Comparison of ENCODE assay signal across 22 cellular contexts in the genomic region with DNA sequence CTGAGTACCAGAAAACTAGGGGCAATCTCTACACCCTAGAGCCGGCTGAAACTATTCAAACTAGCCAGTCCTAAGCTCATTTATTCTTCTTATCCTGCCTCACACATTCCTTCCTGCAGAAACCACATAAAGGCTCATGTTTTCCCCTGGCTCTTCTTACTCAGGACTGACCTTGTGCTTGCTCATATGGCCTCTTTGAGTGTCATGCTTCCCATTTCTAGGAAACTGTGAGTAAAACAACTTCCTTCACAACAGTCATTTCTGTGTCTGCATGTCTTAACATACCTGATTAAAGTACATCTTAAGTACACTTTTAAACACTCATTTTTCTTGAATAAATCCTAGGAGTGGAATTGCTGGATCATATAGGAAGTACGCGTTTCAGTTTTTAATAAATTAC. TPM values are rescaled to one million over a fixed set of nuclear protein-coding genes. Genes with fewer than 3 reads are reported as not detected.
"Had no signal": no experiment of that assay in that cellular context is flagged by ENCODE, and none has a peak within 500 bp of the region (broad histone marks: within the 10 kb centered on the region; RNA-seq: fewer than 3 reads in every experiment).

No MANE protein-coding gene starts in this region.

- H3K27ac Mint-ChIP-seq: activated CD8-positive, alpha-beta T cell treated with anti-CD3 and anti-CD28 coated beads for 36 hours; activated naive CD4-positive, alpha-beta T cell treated with anti-CD3 and anti-CD28 coated beads, Interleukin-2, amount 50 U/mL, for 24 hours; brain; dendritic cell treated with granulocyte-macrophage colony-stimulating factor and Interleukin-4, amounts not matched to agents 40 ng/mL and 50 ng/mL, for 4 days; effector memory CD8-positive, alpha-beta T cell; natural killer cell had no signal

- H3K27me3 Mint-ChIP-seq: activated CD8-positive, alpha-beta T cell treated with anti-CD3 and anti-CD28 coated beads for 36 hours; activated naive CD4-positive, alpha-beta T cell treated with anti-CD3 and anti-CD28 coated beads, Interleukin-2, amount 50 U/mL, for 24 hours; dendritic cell treated with granulocyte-macrophage colony-stimulating factor and Interleukin-4, amounts not matched to agents 40 ng/mL and 50 ng/mL, for 4 days; effector memory CD8-positive, alpha-beta T cell had no signal

- FAIRE-seq: kidney, small intestine had no signal

- DNase-seq: activated CD4-positive, alpha-beta T cell treated with anti-CD3 and anti-CD28 coated beads for 48 hours; activated CD8-positive, alpha-beta T cell treated with anti-CD3 and anti-CD28 coated beads for 36 hours; activated effector memory CD4-positive, alpha-beta T cell treated with anti-CD3 and anti-CD28 coated beads, Interleukin-2, amount 50 U/mL, for 16 hours; activated T-cell treated with anti-CD3 and anti-CD28 coated beads, Interleukin-2, amount 50 U/mL, for 48 hours; adrenal gland; effector memory CD8-positive, alpha-beta T cell; erythroblast; hippocampal formation; kidney; mesendoderm; natural killer cell; right cardiac atrium; small intestine; stimulated activated CD4-positive, alpha-beta T cell treated with anti-CD3 and anti-CD28 coated beads, Interleukin-4, amount 100 ng/mL, for 4 hours; stimulated activated naive CD8-positive, alpha-beta T cell treated with anti-CD3 and anti-CD28 coated beads, Interleukin-15, Interleukin-2, amounts not matched to agents 100 U/mL and 50 U/mL, for 24 hours; T-helper 9 cell; trophoblast cell had no signal

- H3K9me3 ChIP-seq: adrenal gland, suprapubic skin had no signal

- H3K36me3 Mint-ChIP-seq: activated naive CD4-positive, alpha-beta T cell treated with anti-CD3 and anti-CD28 coated beads, Interleukin-2, amount 50 U/mL, for 24 hours; brain; natural killer cell had no signal

- H3K4me1 ChIP-seq: adrenal gland, suprapubic skin had no signal

- H3K36me3 ChIP-seq: adrenal gland, suprapubic skin had no signal

- H3K4me3 Mint-ChIP-seq: activated CD8-positive, alpha-beta T cell treated with anti-CD3 and anti-CD28 coated beads for 36 hours; activated naive CD4-positive, alpha-beta T cell treated with anti-CD3 and anti-CD28 coated beads, Interleukin-2, amount 50 U/mL, for 24 hours; brain; dendritic cell treated with granulocyte-macrophage colony-stimulating factor and Interleukin-4, amounts not matched to agents 40 ng/mL and 50 ng/mL, for 4 days; effector memory CD8-positive, alpha-beta T cell; natural killer cell had no signal

- H3K27me3 ChIP-seq: adrenal gland, suprapubic skin had no signal

- H3K4me3 ChIP-seq: adrenal gland, SK-N-MC, suprapubic skin had no signal

- H3K4me1 Mint-ChIP-seq: activated naive CD4-positive, alpha-beta T cell treated with anti-CD3 and anti-CD28 coated beads, Interleukin-2, amount 50 U/mL, for 24 hours; natural killer cell had no signal

- H3K27ac ChIP-seq: adrenal gland, SK-N-MC, suprapubic skin had no signal

- ATAC-seq: activated CD8-positive, alpha-beta T cell treated with anti-CD3 and anti-CD28 coated beads for 36 hours; effector memory CD8-positive, alpha-beta T cell; natural killer cell; right cardiac atrium; stimulated activated naive CD8-positive, alpha-beta T cell treated with anti-CD3 and anti-CD28 coated beads, Interleukin-15, Interleukin-2, amounts not matched to agents 100 U/mL and 50 U/mL, for 24 hours had no signal

RNA-seq across cellular contexts. Expression of gene KIAA1217, which starts 52.3 kb away (rescaled TPM):
- total RNA-seq: natural killer cell had no signal
